1 cellular context compared by ENCODE assay signal in genomic region chr20:31860431-31861345, GRCh38.
TF ChIP-seq lines count a peak whose summit lies in the region.

No MANE protein-coding gene starts in this region.

TF ChIP-seq in H1, 55 proteins besides CTCF, POLR2A, EP300 and RAD21:
- TF ChIP-seq YY1 (IDR thresholded peaks at IDR 0.05; ENCODE audit: low read depth, low read length) (no peak), KDM4A (IDR thresholded peaks at IDR 0.05; ENCODE audit: low read depth, low read length, severe bottlenecking) (peak; percentile 48), SRF (IDR thresholded peaks at IDR 0.05; ENCODE audit: low read depth, low read length) (no peak), BRCA1 (IDR thresholded peaks at IDR 0.05; ENCODE audit: low read depth, low read length) (no peak), SIN3A (conservative IDR thresholded peaks at IDR 0.05 in 1 of 2, IDR thresholded peaks at IDR 0.05 in 1 of 2; ENCODE audit: low read depth in 1 of 2, low read length in 2 of 2) (peak in 1 of 2 experiments; percentile 61; a peak in 1 of 4 replicates), USF2 (IDR thresholded peaks at IDR 0.05; ENCODE audit: low read length) (peak; percentile 21; the same call in 1 of the 2 replicates), RBBP5 (IDR thresholded peaks at IDR 0.05; ENCODE audit: borderline replicate concordance, low read depth, low read length) (peak; percentile 33; the same call in 1 of the 2 replicates), KDM1A (IDR thresholded peaks at IDR 0.05; ENCODE audit: borderline replicate concordance, low read length) (peak; percentile 90; the same call in 1 of the 2 replicates), SP4 (IDR thresholded peaks at IDR 0.05; ENCODE audit: low read length) (peak; percentile 10; the same call in 1 of the 2 replicates), RNF2 (IDR thresholded peaks at IDR 0.05; ENCODE audit: borderline replicate concordance, low read depth, low read length, missing control alignments, poor library complexity, severe bottlenecking) (peak; percentile 63)
